In the genomic region with DNA sequence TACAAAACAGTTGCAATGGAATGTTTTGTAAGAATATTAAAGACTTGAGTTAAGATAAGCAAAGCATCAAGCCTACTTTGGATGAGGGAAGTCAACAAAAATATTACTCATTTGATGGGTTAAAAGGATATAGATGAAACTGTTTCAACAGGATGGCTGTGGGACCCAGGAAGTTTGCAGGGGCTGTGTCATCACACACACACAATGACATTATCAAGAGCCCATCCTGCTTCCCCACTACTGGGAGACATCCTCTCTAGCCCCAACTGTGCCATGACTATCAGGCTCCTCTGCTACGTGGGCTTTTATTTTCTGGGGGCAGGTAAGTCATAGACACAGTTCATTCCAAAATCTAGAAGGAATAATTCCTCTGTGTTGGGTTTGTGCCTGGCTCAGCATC, we compare ENCODE assay signal across 23 cellular contexts.
A peak's percentile ranks its signal among the peaks of the same experiment; 100 is the strongest.
DNase-seq lines count a peak whose midpoint lies in the region; ATAC-seq and TF ChIP-seq lines count a peak whose summit lies in the region.
"Had no signal": no experiment of that assay in that cellular context is flagged by ENCODE, and none has a peak within 500 bp of the region (broad histone marks: within the 10 kb centered on the region; RNA-seq: fewer than 3 reads in every experiment).

No MANE protein-coding gene starts in this region.

- no peaks in the 10 kb centered on the region for H3K27me3 Mint-ChIP-seq in stimulated activated naive CD8-positive, alpha-beta T cell treated with anti-CD3 and anti-CD28 coated beads, Interleukin-15, Interleukin-2, amounts not matched to agents 100 ng/mL and 50 ng/mL, for 24 hours
- H3K27me3 Mint-ChIP-seq in activated CD8-positive, alpha-beta T cell treated with anti-CD3 and anti-CD28 coated beads for 36 hours, result no peaks in the 10 kb centered on the region
- no peaks in the 10 kb centered on the region for H3K27me3 Mint-ChIP-seq in dendritic cell treated with granulocyte-macrophage colony-stimulating factor and Interleukin-4, amounts not matched to agents 40 ng/mL and 50 ng/mL, for 4 days
- H3K27me3 Mint-ChIP-seq: naive B cell had no signal

- no peaks in the 10 kb centered on the region for H3K27me3 ChIP-seq in stomach
- H3K27me3 ChIP-seq in mammary epithelial cell (ENCODE audit: insufficient read depth, low read length), result no peaks in the 10 kb centered on the region
- H3K27me3 ChIP-seq: heart left ventricle, ovary, Peyer's patch, right atrium auricular region had no signal

- no peak overlapping the region for H3K4me2 ChIP-seq in mammary epithelial cell (ENCODE audit: insufficient read depth, low read depth, low read length)

- in situ Hi-C loops in mammary epithelial cell (cut with MboI; ENCODE audit: low sequenced_read_pairs in 2 of 2), result no loop called here

- no peak overlapping the region for H3K4me3 ChIP-seq in stomach
- no peak overlapping the region for H3K4me3 ChIP-seq in mammary epithelial cell (replicated peaks in 1 of 3; ENCODE audit: insufficient read depth in 1 of 3, low read depth in 2 of 3, low read length in 3 of 3)
- H3K4me3 ChIP-seq: heart left ventricle, ovary, Peyer's patch, right atrium auricular region had no signal

- H3K36me3 ChIP-seq in stomach, result no peaks in the 10 kb centered on the region
- H3K36me3 ChIP-seq in mammary epithelial cell (ENCODE audit: insufficient read depth, low read length), result no peaks in the 10 kb centered on the region
- H3K36me3 ChIP-seq: heart left ventricle, ovary, Peyer's patch, right atrium auricular region had no signal

- peak overlapping the region; percentile 52 for H3K4me3 Mint-ChIP-seq in stimulated activated naive CD8-positive, alpha-beta T cell treated with anti-CD3 and anti-CD28 coated beads, Interleukin-15, Interleukin-2, amounts not matched to agents 100 ng/mL and 50 ng/mL, for 24 hours
- H3K4me3 Mint-ChIP-seq in activated CD8-positive, alpha-beta T cell treated with anti-CD3 and anti-CD28 coated beads for 36 hours, result no peak overlapping the region
- no peak overlapping the region for H3K4me3 Mint-ChIP-seq in dendritic cell treated with granulocyte-macrophage colony-stimulating factor and Interleukin-4, amounts not matched to agents 40 ng/mL and 50 ng/mL, for 4 days

- ATAC-seq in stimulated activated naive CD8-positive, alpha-beta T cell treated with anti-CD3 and anti-CD28 coated beads, Interleukin-15, Interleukin-2, amounts not matched to agents 100 U/mL and 50 U/mL, for 24 hours, result no peak
- no peak for ATAC-seq in activated CD8-positive, alpha-beta T cell treated with anti-CD3 and anti-CD28 coated beads for 36 hours
- ATAC-seq: heart left ventricle had no signal

- TF ChIP-seq CTCF in activated CD8-positive, alpha-beta T cell treated with anti-CD3 and anti-CD28 coated beads for 36 hours (IDR thresholded peaks at IDR 0.05), result no peak
- TF ChIP-seq CTCF in stomach (IDR thresholded peaks at IDR 0.05), result no peak
- TF ChIP-seq CTCF in mammary epithelial cell (conservative IDR thresholded peaks at IDR 0.05 in 1 of 2, IDR thresholded peaks at IDR 0.05 in 1 of 2; ENCODE audit: extremely low read depth in 1 of 2, insufficient read depth in 1 of 2, low read depth in 1 of 2, low read length in 2 of 2), result no peak

- no peak for TF ChIP-seq POLR2A in stomach (IDR thresholded peaks at IDR 0.05)

- H4K20me1 ChIP-seq in mammary epithelial cell (ENCODE audit: insufficient read depth, low read length), result peaks cover 2% of the 10 kb centered on the region

- H3K4me1 ChIP-seq in stomach (no peaks in the 10 kb centered on the region), mammary epithelial cell (ENCODE audit: insufficient read depth, low read length) (no peaks in the 10 kb centered on the region)
- H3K4me1 ChIP-seq: heart left ventricle, Peyer's patch, right atrium auricular region had no signal

- 0 to 74% (median 63%) methylated on average over 1 of the region's 1 CpG for WGBS in stomach, 5 donors
- 0% methylated on average over 1 of the region's 1 CpG for WGBS in mammary epithelial cell (ENCODE audit: low coverage, missing lambda C conversion rate)

- CTCF ChIA-PET in activated CD8-positive, alpha-beta T cell treated with anti-CD3 and anti-CD28 coated beads for 36 hours (lab: Charles Lee), result interaction anchor here (0.9 to 4.3 kb wide), 6 partner anchors 42 to 141 kb away, joined by 3 to 25 read pairs (median 5); no protein-coding TSS in a partner anchor
- CTCF ChIA-PET in mammary epithelial cell (lab: Charles Lee; ENCODE audit: low non-redundant PET), result no interaction called here

- H3K9ac ChIP-seq in mammary epithelial cell (ENCODE audit: insufficient read depth, low read length), result no peak overlapping the region

- no TSS peak for BruUV-seq in mammary epithelial cell (replicated peaks; lab: Mats Ljungman, UMichigan)

- intact Hi-C loops in activated CD8-positive, alpha-beta T cell treated with anti-CD3 and anti-CD28 coated beads for 36 hours (cut with micrococcal nuclease), result no loop called here
- intact Hi-C loops in dendritic cell treated with granulocyte-macrophage colony-stimulating factor and Interleukin-4, amounts not matched to agents 40 ng/mL and 50 ng/mL, for 4 days (cut with micrococcal nuclease), result no loop called here
- intact Hi-C loops in stomach (cut with DNase I; ENCODE audit: low total_unique reads) (no loop called here), mammary epithelial cell (cut with micrococcal nuclease) (no loop called here)

- H3K27ac Mint-ChIP-seq in stimulated activated naive CD8-positive, alpha-beta T cell treated with anti-CD3 and anti-CD28 coated beads, Interleukin-15, Interleukin-2, amounts not matched to agents 100 ng/mL and 50 ng/mL, for 24 hours, result peak overlapping the region; percentile 49
- peak overlapping the region; percentile 9 for H3K27ac Mint-ChIP-seq in activated CD8-positive, alpha-beta T cell treated with anti-CD3 and anti-CD28 coated beads for 36 hours
- peak overlapping the region; percentile 45 for H3K27ac Mint-ChIP-seq in dendritic cell treated with granulocyte-macrophage colony-stimulating factor and Interleukin-4, amounts not matched to agents 40 ng/mL and 50 ng/mL, for 4 days

- POLR2A ChIA-PET in activated CD8-positive, alpha-beta T cell treated with anti-CD3 and anti-CD28 coated beads for 36 hours (lab: Charles Lee), result interaction anchor here (1.0 kb wide), 1 partner anchor 41 kb away, joined by 3 read pairs; no protein-coding TSS in a partner anchor

- H3K36me3 Mint-ChIP-seq in stimulated activated naive CD8-positive, alpha-beta T cell treated with anti-CD3 and anti-CD28 coated beads, Interleukin-15, Interleukin-2, amounts not matched to agents 100 ng/mL and 50 ng/mL, for 24 hours (ENCODE audit: low read depth), result no peaks in the 10 kb centered on the region
- H3K36me3 Mint-ChIP-seq in activated CD8-positive, alpha-beta T cell treated with anti-CD3 and anti-CD28 coated beads for 36 hours (ENCODE audit: low read depth), result no peaks in the 10 kb centered on the region
- H3K36me3 Mint-ChIP-seq in dendritic cell treated with granulocyte-macrophage colony-stimulating factor and Interleukin-4, amounts not matched to agents 40 ng/mL and 50 ng/mL, for 4 days (ENCODE audit: low read depth), result no peaks in the 10 kb centered on the region
- H3K36me3 Mint-ChIP-seq: naive B cell had no signal

- no peaks in the 10 kb centered on the region for H3K9me3 Mint-ChIP-seq in stimulated activated naive CD8-positive, alpha-beta T cell treated with anti-CD3 and anti-CD28 coated beads, Interleukin-15, Interleukin-2, amounts not matched to agents 100 ng/mL and 50 ng/mL, for 24 hours
- H3K9me3 Mint-ChIP-seq in activated CD8-positive, alpha-beta T cell treated with anti-CD3 and anti-CD28 coated beads for 36 hours, result no peaks in the 10 kb centered on the region
- no peaks in the 10 kb centered on the region for H3K9me3 Mint-ChIP-seq in dendritic cell treated with granulocyte-macrophage colony-stimulating factor and Interleukin-4, amounts not matched to agents 40 ng/mL and 50 ng/mL, for 4 days
- H3K9me3 Mint-ChIP-seq: naive B cell had no signal

- peaks cover 36% of the 10 kb centered on the region for H3K4me1 Mint-ChIP-seq in stimulated activated naive CD8-positive, alpha-beta T cell treated with anti-CD3 and anti-CD28 coated beads, Interleukin-15, Interleukin-2, amounts not matched to agents 100 ng/mL and 50 ng/mL, for 24 hours (ENCODE audit: low read depth)
- peaks cover 22% of the 10 kb centered on the region for H3K4me1 Mint-ChIP-seq in activated CD8-positive, alpha-beta T cell treated with anti-CD3 and anti-CD28 coated beads for 36 hours (ENCODE audit: low read depth)
- H3K4me1 Mint-ChIP-seq in dendritic cell treated with granulocyte-macrophage colony-stimulating factor and Interleukin-4, amounts not matched to agents 40 ng/mL and 50 ng/mL, for 4 days (ENCODE audit: low read depth), result peaks cover 40% of the 10 kb centered on the region

- dilution Hi-C loops in mammary epithelial cell (cut with HindIII; ENCODE audit: low sequenced_read_pairs), result no loop called here

- no peak for DNase-seq in stimulated activated naive CD8-positive, alpha-beta T cell treated with anti-CD3 and anti-CD28 coated beads, Interleukin-15, Interleukin-2, amounts not matched to agents 100 U/mL and 50 U/mL, for 24 hours
- no peak for DNase-seq in activated CD8-positive, alpha-beta T cell treated with anti-CD3 and anti-CD28 coated beads for 36 hours
- DNase-seq in stomach (no peak), mammary epithelial cell (no peak), ecto neural progenitor cell (ENCODE audit: low spot score) (no peak)
- DNase-seq: activated CD4-positive, alpha-beta T cell treated with anti-CD3 and anti-CD28 coated beads, Interleukin-2, amount 50 U/mL, for 4 hours; amygdala; dermis blood vessel endothelial cell; DMS53; GDM1; H7; heart left ventricle; KBM-7; naive B cell; NCI-H1436 treated with DMSO at 0.1 percent for 48 hours; NCI-H510A; NK-92 treated with Interleukin-12 subunit alpha and Interleukin-12 subunit beta, amount 100 ng/mL, for 24 hours; ovary; Peyer's patch had no signal

- no peak overlapping the region for H3K27ac ChIP-seq in stomach
- H3K27ac ChIP-seq in mammary epithelial cell (ENCODE audit: insufficient read depth, low read depth, low read length), result no peak overlapping the region
- H3K27ac ChIP-seq: epithelial cell of prostate, heart left ventricle, ovary, Peyer's patch, right atrium auricular region had no signal

- no peaks in the 10 kb centered on the region for H3K79me2 ChIP-seq in mammary epithelial cell (ENCODE audit: insufficient read depth, low read length)

- no peak for TF ChIP-seq EP300 in stomach (IDR thresholded peaks at IDR 0.05)

- H2AFZ ChIP-seq in mammary epithelial cell (ENCODE audit: low read depth, low read length), result no peak overlapping the region

- H3K9me3 ChIP-seq in stomach, result no peaks in the 10 kb centered on the region
- no peaks in the 10 kb centered on the region for H3K9me3 ChIP-seq in mammary epithelial cell (replicated peaks; ENCODE audit: insufficient read depth, low read length)
- H3K9me3 ChIP-seq: Peyer's patch, right atrium auricular region had no signal
